In genomic region chr1:85258536-85259117, GRCh38 we compare ENCODE assay signal across 8 cellular contexts. TPM values are rescaled to one million over a fixed set of nuclear protein-coding genes. Genes with fewer than 3 reads are reported as not detected.
A peak's percentile ranks its signal among the peaks of the same experiment; 100 is the strongest.
DNase-seq lines count a peak whose midpoint lies in the region; ATAC-seq and TF ChIP-seq lines count a peak whose summit lies in the region.

No MANE protein-coding gene starts in this region.

- peaks cover 7% of the 10 kb centered on the region for H3K4me1 ChIP-seq in MM.1S (ENCODE audit: low read length)
- peaks cover 15% of the 10 kb centered on the region for H3K4me1 ChIP-seq in effector memory CD4-positive, alpha-beta T cell (ENCODE audit: control insufficient read depth, insufficient read depth, low read length, poor library complexity, severe bottlenecking)

- H3K9me2 ChIP-seq in MM.1S (replicated peaks; ENCODE audit: insufficient read depth, low read length), result no peaks in the 10 kb centered on the region

- in situ Hi-C loops in GM13976 (cut with MboI; ENCODE audit: low sequenced_read_pairs, unreplicated experiment), result no loop called here

- H4K20me1 ChIP-seq in MM.1S (ENCODE audit: insufficient read depth, low read length), result no peaks in the 10 kb centered on the region

- peaks cover 24% of the 10 kb centered on the region for H3K4me1 Mint-ChIP-seq in CD14-positive monocyte
- H3K4me1 Mint-ChIP-seq in nephron progenitor cell, result peaks cover 30% of the 10 kb centered on the region

- H3K36me3 ChIP-seq in MM.1S (replicated peaks; ENCODE audit: insufficient read depth, low read length), result peaks cover 3% of the 10 kb centered on the region; the same call in 1 of the 2 replicates
- peaks cover 15% of the 10 kb centered on the region for H3K36me3 ChIP-seq in effector memory CD4-positive, alpha-beta T cell (ENCODE audit: control insufficient read depth, insufficient read depth, low read length)

- peak overlapping the region; percentile 90 to 98 for H3K4me3 Mint-ChIP-seq in CD14-positive monocyte
- H3K4me3 Mint-ChIP-seq in nephron progenitor cell, result peak overlapping the region; percentile 99

- H3K4me2 ChIP-seq in MM.1S (ENCODE audit: low read depth, low read length), result peak overlapping the region; percentile 90

- DNase-seq in CD14-positive monocyte (ENCODE audit: low spot score), result no peak
- DNase-seq in MM.1S, result no peak
- DNase-seq in effector memory CD4-positive, alpha-beta T cell, result no peak
- no peak for DNase-seq in nephron progenitor cell
- no peak for DNase-seq in mucosa of gallbladder (ENCODE audit: low spot score)
- DNase-seq in GM13976 (ENCODE audit: low spot score), result no peak

- no peaks in the 10 kb centered on the region for H3F3A ChIP-seq in MM.1S (ENCODE audit: insufficient read depth, low read length)

- H2AFZ ChIP-seq in MM.1S (ENCODE audit: low read length), result peak overlapping the region; percentile 89; the same call in 1 of the 2 replicates

- H3K36me3 Mint-ChIP-seq in CD14-positive monocyte, result peaks cover 33 to 49% of the 10 kb centered on the region in 2 donors
- H3K36me3 Mint-ChIP-seq in nephron progenitor cell (ENCODE audit: low read depth), result peaks cover 70% of the 10 kb centered on the region

- H3K9me3 Mint-ChIP-seq in CD14-positive monocyte (peaks cover 0 to 17% (median 4%) of the 10 kb centered on the region in 7 donors), nephron progenitor cell (peaks cover 20% of the 10 kb centered on the region)

- ATAC-seq in GM18498 (IDR thresholded peaks at IDR 0.05; ENCODE audit: unreplicated experiment) (no peak), HG03378 (IDR thresholded peaks at IDR 0.05; ENCODE audit: unreplicated experiment) (no peak)

- no peaks in the 10 kb centered on the region for H3K27me3 ChIP-seq in MM.1S (replicated peaks; ENCODE audit: insufficient read depth, low read length)
- no peaks in the 10 kb centered on the region for H3K27me3 ChIP-seq in effector memory CD4-positive, alpha-beta T cell (replicated peaks; ENCODE audit: control insufficient read depth, insufficient read depth, low read length, poor library complexity, severe bottlenecking)

- no peaks in the 10 kb centered on the region for H3K27me3 Mint-ChIP-seq in CD14-positive monocyte (ENCODE audit: low read depth in 3 of 3)
- no peaks in the 10 kb centered on the region for H3K27me3 Mint-ChIP-seq in nephron progenitor cell (ENCODE audit: low read depth, poor library complexity)

- H3K27ac ChIP-seq in MM.1S (ENCODE audit: low read length), result no peak overlapping the region
- peak overlapping the region; percentile 88 for H3K27ac ChIP-seq in effector memory CD4-positive, alpha-beta T cell (ENCODE audit: insufficient read depth, low read length, poor library complexity, severe bottlenecking)

- H3K4me3 ChIP-seq in MM.1S (ENCODE audit: low read length), result peak overlapping the region; percentile 95
- H3K4me3 ChIP-seq in effector memory CD4-positive, alpha-beta T cell (ENCODE audit: insufficient read depth, low read depth, low read length, poor library complexity, severe bottlenecking), result peak overlapping the region; percentile 97

- no peak for TF ChIP-seq CTCF in CD14-positive monocyte (IDR thresholded peaks at IDR 0.05)
- no peak for TF ChIP-seq CTCF in MM.1S (IDR thresholded peaks at IDR 0.05; ENCODE audit: low read length)
- no peak for TF ChIP-seq CTCF in nephron progenitor cell (IDR thresholded peaks at IDR 0.05)
- TF ChIP-seq CTCF in GM13976 (IDR thresholded peaks at IDR 0.05; ENCODE audit: borderline replicate concordance, control extremely low read depth, extremely low read depth, insufficient read depth, missing control alignments), result no peak

- intact Hi-C loops in CD14-positive monocyte (cut with micrococcal nuclease), result loop anchor here (2.0 to 10.0 kb wide), 3 partner anchors 194 to 314 kb away; a partner anchor contains a TSS

- no peaks in the 10 kb centered on the region for H3K9me3 ChIP-seq in MM.1S (replicated peaks; ENCODE audit: insufficient read depth, low read length)
- no peaks in the 10 kb centered on the region for H3K9me3 ChIP-seq in effector memory CD4-positive, alpha-beta T cell (ENCODE audit: control insufficient read depth, low read length)

- H3K9ac ChIP-seq in MM.1S (ENCODE audit: low read length), result peak overlapping the region; percentile 79; the same call in 1 of the 2 replicates

- H3K79me2 ChIP-seq in MM.1S (ENCODE audit: low read length), result peaks cover 41% of the 10 kb centered on the region

- H3K27ac Mint-ChIP-seq in CD14-positive monocyte (peak overlapping the region; percentile 94 to 98 (median 96)), nephron progenitor cell (peak overlapping the region; percentile 100)

RNA-seq across cellular contexts. Expression of gene C1orf52, which starts 0.8 kb away (rescaled TPM):
- 10 to 100 TPM; 18.5 to 19.7 TPM for polyA plus RNA-seq in CD14-positive monocyte
- 18.6 TPM for total RNA-seq in mucosa of gallbladder

RNA-seq across cellular contexts. Expression of gene BCL10, which starts 17.8 kb away (rescaled TPM):
- 10 to 100 TPM; 26.9 to 27.9 TPM for polyA plus RNA-seq in CD14-positive monocyte
- 28.9 TPM for total RNA-seq in mucosa of gallbladder

RNA-seq across cellular contexts. Expression of gene SYDE2, which starts 57.8 kb away (rescaled TPM):
- polyA plus RNA-seq in CD14-positive monocyte, result not detected
- total RNA-seq in mucosa of gallbladder, result 19.8 TPM
